In genomic region chr6:36033935-36034334, GRCh38 we compare ENCODE assay signal across 10 cellular contexts. TPM values are rescaled to one million over a fixed set of nuclear protein-coding genes. Genes with fewer than 3 reads are reported as not detected.
DNase-seq lines count a peak whose midpoint lies in the region.
"Had no signal": no experiment of that assay in that cellular context is flagged by ENCODE, and none has a peak within 500 bp of the region (broad histone marks: within the 10 kb centered on the region; RNA-seq: fewer than 3 reads in every experiment).

No MANE protein-coding gene starts in this region.

- peak overlapping the region; percentile 20 for H3K4me3 Mint-ChIP-seq in dendritic cell treated with granulocyte-macrophage colony-stimulating factor and Interleukin-4, amounts not matched to agents 40 ng/mL and 50 ng/mL, for 4 days

- H3K36me3 ChIP-seq in MG63: peaks cover 7% of the 10 kb centered on the region

- no peaks in the 10 kb centered on the region for H3K27me3 ChIP-seq in MG63

- intact Hi-C loops in dendritic cell treated with granulocyte-macrophage colony-stimulating factor and Interleukin-4, amounts not matched to agents 40 ng/mL and 50 ng/mL, for 4 days (cut with micrococcal nuclease): loop anchor here (10.0 kb wide), 1 partner anchor 331 kb away; no protein-coding TSS in a partner anchor

- H3K27ac Mint-ChIP-seq in dendritic cell treated with granulocyte-macrophage colony-stimulating factor and Interleukin-4, amounts not matched to agents 40 ng/mL and 50 ng/mL, for 4 days: peak overlapping the region; percentile 73

- no peaks in the 10 kb centered on the region for H3K9me3 ChIP-seq in MG63

- H3K27me3 Mint-ChIP-seq in dendritic cell treated with granulocyte-macrophage colony-stimulating factor and Interleukin-4, amounts not matched to agents 40 ng/mL and 50 ng/mL, for 4 days: no peaks in the 10 kb centered on the region

- peak; percentile 23 for DNase-seq in EL
- DNase-seq in activated CD4-positive, alpha-beta T cell treated with anti-CD3 and anti-CD28 coated beads for 4 hours: peak; percentile 19 to 32
- peak in 2 of 3 donors; percentile 29 to 34 for DNase-seq in stimulated activated CD4-positive, alpha-beta T cell treated with anti-CD3 and anti-CD28 coated beads, Interleukin-12 subunit alpha, Interleukin-12 subunit beta, amount 100 ng/mL, for 48 hours (ENCODE audit: low read depth in 2 of 3, low spot score in 1 of 3)
- no peak for DNase-seq in NAMALWA (ENCODE audit: low spot score)
- DNase-seq in central memory CD4-positive, alpha-beta T cell: no peak
- no peak for DNase-seq in MG63
- no peak for DNase-seq in foreskin melanocyte

- peaks cover 69% of the 10 kb centered on the region for H3K4me1 Mint-ChIP-seq in dendritic cell treated with granulocyte-macrophage colony-stimulating factor and Interleukin-4, amounts not matched to agents 40 ng/mL and 50 ng/mL, for 4 days (ENCODE audit: low read depth)

- H3K9me3 Mint-ChIP-seq in dendritic cell treated with granulocyte-macrophage colony-stimulating factor and Interleukin-4, amounts not matched to agents 40 ng/mL and 50 ng/mL, for 4 days: no peaks in the 10 kb centered on the region

- no peak overlapping the region for H3K4me3 ChIP-seq in MG63

- peaks cover 19% of the 10 kb centered on the region for H3K36me3 Mint-ChIP-seq in dendritic cell treated with granulocyte-macrophage colony-stimulating factor and Interleukin-4, amounts not matched to agents 40 ng/mL and 50 ng/mL, for 4 days (ENCODE audit: low read depth)

RNA-seq across cellular contexts. Expression of gene MAPK14, which starts 6.3 kb away (rescaled TPM):
- total RNA-seq in MG63 (2014; rRNA removed; shearing (Covaris generic); ENCODE audit: low replicate concordance): 24.7 and 28.6 TPM in 2 replicates

RNA-seq across cellular contexts. Expression of gene SLC26A8, which starts 9.5 kb away (rescaled TPM):
- not detected in 2 replicates for total RNA-seq in MG63 (2014; rRNA removed; shearing (Covaris generic); ENCODE audit: low replicate concordance)
- total RNA-seq: Daoy, kidney epithelial cell had no signal

Comparison
In these comparisons a context has a peak if more than half of its experiments do, and no peak if none do; other contexts are left out.
1. DNase-seq: peak in EL (single experiment), activated CD4-positive, alpha-beta T cell treated with anti-CD3 and anti-CD28 coated beads for 4 hours (2 of 2) and stimulated activated CD4-positive, alpha-beta T cell treated with anti-CD3 and anti-CD28 coated beads, Interleukin-12 subunit alpha, Interleukin-12 subunit beta, amount 100 ng/mL, for 48 hours (2 of 3); none in NAMALWA (single experiment), central memory CD4-positive, alpha-beta T cell (single experiment), MG63 (single experiment) and foreskin melanocyte (single experiment).